ENCODE assay signal across 36 cellular contexts in genomic region chr20:48581167-48581566, GRCh38.
"Had no signal": no experiment of that assay in that cellular context is flagged by ENCODE, and none has a peak within 500 bp of the region (broad histone marks: within the 10 kb centered on the region; RNA-seq: fewer than 3 reads in every experiment).

No MANE protein-coding gene starts in this region.

- H3K4me1 ChIP-seq: ascending aorta, breast epithelium, esophagus muscularis mucosa, foreskin keratinocyte, gastrocnemius medialis had no signal

- H3K9me3 Mint-ChIP-seq: activated B cell treated with CpG ODN at 0.5 μM for 24 hours; activated CD8-positive, alpha-beta T cell treated with anti-CD3 and anti-CD28 coated beads for 36 hours; activated naive CD4-positive, alpha-beta T cell treated with anti-CD3 and anti-CD28 coated beads for 36 hours; activated naive CD4-positive, alpha-beta T cell treated with anti-CD3 and anti-CD28 coated beads, Interleukin-2, amount 50 U/mL, for 24 hours; activated naive CD8-positive, alpha-beta T cell treated with anti-CD3 and anti-CD28 coated beads, Interleukin-2, amount 10 ng/mL, durations not matched to agents 7 days and 5 days; activated T-helper 1 cell treated with anti-CD3 and anti-CD28 coated beads, Interleukin-12 subunit alpha, Interleukin-12 subunit beta, Interleukin-2, Interleukin-4 antibody, amounts not matched to agents 30 ng/mL and 10 ng/mL and 1 ng/mL, durations not matched to agents 14 hours and 24 hours and 36 hours; activated T-helper 2 cell treated with anti-CD3 and anti-CD28 coated beads, Interferon-gamma antibody, Interleukin-2, Interleukin-4, amounts not matched to agents 10 μg/mL and 5 μg/mL and 100 μg/mL, durations not matched to agents 14 hours and 24 hours and 36 hours; central memory CD8-positive, alpha-beta T cell; T-helper 2 cell treated with Interferon-gamma antibody and Interleukin-4, amounts not matched to agents 5 μg/mL and 100 μg/mL, for 36 hours had no signal

- H3K36me3 ChIP-seq: ascending aorta, breast epithelium, cardiac muscle cell, esophagus muscularis mucosa, gastrocnemius medialis, heart left ventricle, WERI-Rb-1 had no signal

- H3K4me3 ChIP-seq: ascending aorta, breast epithelium, cardiac muscle cell, coronary artery, dorsolateral prefrontal cortex, esophagus muscularis mucosa, gastrocnemius medialis, heart left ventricle had no signal

- H3K27ac ChIP-seq: ascending aorta, breast epithelium, cardiac muscle cell, coronary artery, dorsolateral prefrontal cortex, esophagus muscularis mucosa, foreskin keratinocyte, gastrocnemius medialis, heart left ventricle, WERI-Rb-1 had no signal

- H3K4me1 Mint-ChIP-seq: activated B cell treated with CpG ODN at 0.5 μM for 24 hours; activated naive CD4-positive, alpha-beta T cell treated with anti-CD3 and anti-CD28 coated beads, Interleukin-2, amount 50 U/mL, for 24 hours; activated naive CD8-positive, alpha-beta T cell treated with anti-CD3 and anti-CD28 coated beads, Interleukin-2, amount 10 ng/mL, durations not matched to agents 7 days and 5 days; central memory CD8-positive, alpha-beta T cell had no signal

- H3K9me3 ChIP-seq: ascending aorta, breast epithelium, esophagus muscularis mucosa, gastrocnemius medialis, heart left ventricle had no signal

- DNase-seq: activated B cell treated with CpG ODN at 0.5 μM for 24 hours; activated CD4-positive, alpha-beta T cell treated with anti-CD3 and anti-CD28 coated beads for 48 hours; activated CD4-positive, alpha-beta T cell treated with anti-CD3 and anti-CD28 coated beads, Interleukin-2, amount 50 U/mL, for 1 hour; activated CD4-positive, alpha-beta T cell treated with anti-CD3 and anti-CD28 coated beads, Interleukin-2, amount 50 U/mL, for 48 hours; activated CD8-positive, alpha-beta memory T cell treated with anti-CD3 and anti-CD28 coated beads for 24 hours; activated CD8-positive, alpha-beta memory T cell treated with anti-CD3 and anti-CD28 coated beads, Interleukin-2, amount 50 U/mL, for 4 hours; activated CD8-positive, alpha-beta T cell treated with anti-CD3 and anti-CD28 coated beads for 36 hours; activated effector memory CD4-positive, alpha-beta T cell treated with anti-CD3 and anti-CD28 coated beads, Interleukin-2, amount 50 U/mL, for 16 hours; activated naive CD4-positive, alpha-beta T cell treated with anti-CD3 and anti-CD28 coated beads for 36 hours; activated naive CD8-positive, alpha-beta T cell treated with anti-CD3 and anti-CD28 coated beads, Interleukin-2, amount 10 ng/mL, durations not matched to agents 7 days and 5 days; activated T-cell treated with anti-CD3 and anti-CD28 coated beads, Interleukin-2, amount 50 U/mL, for 1 hour; activated T-cell treated with anti-CD3 and anti-CD28 coated beads, Interleukin-2, amount 50 U/mL, for 48 hours; dorsolateral prefrontal cortex; effector memory CD4-positive, alpha-beta T cell; erythroblast; foreskin keratinocyte; gastrocnemius medialis; glutamatergic neuron; heart left ventricle; T-helper 1 cell; T-helper 17 cell; T1000; WERI-Rb-1 had no signal

- H3K27ac Mint-ChIP-seq: activated B cell treated with CpG ODN at 0.5 μM for 24 hours; activated CD8-positive, alpha-beta T cell treated with anti-CD3 and anti-CD28 coated beads for 36 hours; activated naive CD4-positive, alpha-beta T cell treated with anti-CD3 and anti-CD28 coated beads for 36 hours; activated naive CD8-positive, alpha-beta T cell treated with anti-CD3 and anti-CD28 coated beads, Interleukin-2, amount 10 ng/mL, durations not matched to agents 7 days and 5 days; activated T-helper 1 cell treated with anti-CD3 and anti-CD28 coated beads, Interleukin-12 subunit alpha, Interleukin-12 subunit beta, Interleukin-2, Interleukin-4 antibody, amounts not matched to agents 30 ng/mL and 10 ng/mL and 1 ng/mL, durations not matched to agents 14 hours and 24 hours and 36 hours; activated T-helper 2 cell treated with anti-CD3 and anti-CD28 coated beads, Interferon-gamma antibody, Interleukin-2, Interleukin-4, amounts not matched to agents 10 μg/mL and 5 μg/mL and 100 μg/mL, durations not matched to agents 14 hours and 24 hours and 36 hours; brain; dendritic cell treated with granulocyte-macrophage colony-stimulating factor and Interleukin-4, amounts not matched to agents 40 ng/mL and 50 ng/mL, for 4 days; T-helper 17 cell; T-helper 2 cell treated with Interferon-gamma antibody and Interleukin-4, amounts not matched to agents 5 μg/mL and 100 μg/mL, for 36 hours had no signal

- H3K4me3 Mint-ChIP-seq: activated B cell treated with CpG ODN at 0.5 μM for 24 hours; activated CD8-positive, alpha-beta T cell treated with anti-CD3 and anti-CD28 coated beads for 36 hours; activated naive CD4-positive, alpha-beta T cell treated with anti-CD3 and anti-CD28 coated beads for 36 hours; activated naive CD4-positive, alpha-beta T cell treated with anti-CD3 and anti-CD28 coated beads, Interleukin-2, amount 50 U/mL, for 24 hours; activated naive CD8-positive, alpha-beta T cell treated with anti-CD3 and anti-CD28 coated beads, Interleukin-2, amount 10 ng/mL, durations not matched to agents 7 days and 5 days; activated T-helper 1 cell treated with anti-CD3 and anti-CD28 coated beads, Interleukin-12 subunit alpha, Interleukin-12 subunit beta, Interleukin-2, Interleukin-4 antibody, amounts not matched to agents 30 ng/mL and 10 ng/mL and 1 ng/mL, durations not matched to agents 14 hours and 24 hours and 36 hours; brain; central memory CD8-positive, alpha-beta T cell; dendritic cell treated with granulocyte-macrophage colony-stimulating factor and Interleukin-4, amounts not matched to agents 40 ng/mL and 50 ng/mL, for 4 days; T-helper 17 cell; T-helper 2 cell treated with Interferon-gamma antibody and Interleukin-4, amounts not matched to agents 5 μg/mL and 100 μg/mL, for 36 hours had no signal

- H3K27me3 ChIP-seq: ascending aorta, cardiac muscle cell, foreskin keratinocyte had no signal

- H3K36me3 Mint-ChIP-seq: activated naive CD4-positive, alpha-beta T cell treated with anti-CD3 and anti-CD28 coated beads, Interleukin-2, amount 50 U/mL, for 24 hours; activated naive CD8-positive, alpha-beta T cell treated with anti-CD3 and anti-CD28 coated beads, Interleukin-2, amount 10 ng/mL, durations not matched to agents 7 days and 5 days; brain had no signal

- ATAC-seq: activated CD4-positive, CD25-positive, alpha-beta regulatory T cell treated with anti-CD3 and anti-CD28 coated beads, Interleukin-2, amount 50 U/mL, for 24 hours; activated CD8-positive, alpha-beta T cell treated with anti-CD3 and anti-CD28 coated beads for 36 hours; foreskin keratinocyte; gastrocnemius medialis; T-helper 17 cell had no signal
